ENCODE assay signal across 1 cellular context in genomic region chr4:88880001-88880400, GRCh38.
TF ChIP-seq lines count a peak whose summit lies in the region.

No MANE protein-coding gene starts in this region.

TF ChIP-seq in HepG2, 621 proteins besides CTCF, POLR2A, EP300 and RAD21 (continued from another document):
- TF ChIP-seq, protein P1, sequence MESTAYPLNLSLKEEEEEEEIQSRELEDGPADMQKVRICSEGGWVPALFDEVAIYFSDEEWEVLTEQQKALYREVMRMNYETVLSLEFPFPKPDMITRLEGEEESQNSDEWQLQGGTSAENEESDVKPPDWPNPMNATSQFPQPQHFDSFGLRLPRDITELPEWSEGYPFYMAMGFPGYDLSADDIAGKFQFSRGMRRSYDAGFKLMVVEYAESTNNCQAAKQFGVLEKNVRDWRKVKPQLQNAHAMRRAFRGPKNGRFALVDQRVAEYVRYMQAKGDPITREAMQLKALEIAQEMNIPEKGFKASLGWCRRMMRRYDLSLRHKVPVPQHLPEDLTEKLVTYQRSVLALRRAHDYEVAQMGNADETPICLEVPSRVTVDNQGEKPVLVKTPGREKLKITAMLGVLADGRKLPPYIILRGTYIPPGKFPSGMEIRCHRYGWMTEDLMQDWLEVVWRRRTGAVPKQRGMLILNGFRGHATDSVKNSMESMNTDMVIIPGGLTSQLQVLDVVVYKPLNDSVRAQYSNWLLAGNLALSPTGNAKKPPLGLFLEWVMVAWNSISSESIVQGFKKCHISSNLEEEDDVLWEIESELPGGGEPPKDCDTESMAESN (CRISPR knock-in tag; conservative IDR thresholded peaks at IDR 0.05) = no peak
- TF ChIP-seq, protein P2, sequence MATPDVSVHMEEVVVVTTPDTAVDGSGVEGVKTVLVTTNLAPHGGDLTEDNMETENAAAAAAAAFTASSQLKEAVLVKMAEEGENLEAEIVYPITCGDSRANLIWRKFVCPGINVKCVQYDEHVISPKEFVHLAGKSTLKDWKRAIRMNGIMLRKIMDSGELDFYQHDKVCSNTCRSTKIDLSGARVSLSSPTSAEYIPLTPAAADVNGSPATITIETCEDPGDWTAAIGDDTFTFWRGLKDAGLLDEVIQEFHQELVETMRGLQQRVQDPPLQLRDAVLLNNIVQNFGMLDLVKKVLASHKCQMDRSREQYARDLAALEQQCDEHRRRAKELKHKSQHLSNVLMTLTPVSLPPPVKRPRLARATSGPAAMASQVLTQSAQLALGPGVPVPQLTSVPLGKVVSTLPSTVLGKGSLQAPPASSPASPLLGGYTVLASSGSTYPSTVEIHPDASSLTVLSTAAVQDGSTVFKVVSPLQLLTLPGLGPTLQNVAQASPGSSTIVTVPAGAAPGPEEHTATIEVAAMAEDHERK (CRISPR knock-in tag; IDR thresholded peaks at IDR 0.05; ENCODE audit: low read depth) = no peak
- TF ChIP-seq ZNF367 (CRISPR knock-in tag; IDR thresholded peaks at IDR 0.05; ENCODE audit: borderline replicate concordance) (no peak), ZSCAN25 (CRISPR knock-in tag; IDR thresholded peaks at IDR 0.05) (no peak), SALL1 (CRISPR knock-in tag; IDR thresholded peaks at IDR 0.05) (no peak), MXD3 (CRISPR knock-in tag; IDR thresholded peaks at IDR 0.05) (no peak), ZNF136 (CRISPR knock-in tag; IDR thresholded peaks at IDR 0.05; ENCODE audit: low read depth) (no peak)
TF ChIP-seq in HepG2: peak in this region for 0.
